8 cellular contexts compared by ENCODE assay signal in genomic region chr17:76523084-76524037, GRCh38. TPM values are rescaled to one million over a fixed set of nuclear protein-coding genes. Genes with fewer than 3 reads are reported as not detected.
DNase-seq lines count a peak whose midpoint lies in the region; ATAC-seq, FAIRE-seq and TF ChIP-seq lines count a peak whose summit lies in the region.

No MANE protein-coding gene starts in this region.

- TF ChIP-seq POLR2A in A549 (IDR thresholded peaks at IDR 0.05; ENCODE audit: low read length), result no peak

- peak overlapping the region in 1 of 2 experiments; percentile 47; a peak in 1 of 6 replicates for H3K27ac ChIP-seq in A549
- H3K27ac ChIP-seq in mammary epithelial cell (ENCODE audit: insufficient read depth, low read depth, low read length), result no peak overlapping the region

- H3K4me1 ChIP-seq in A549 (peaks cover 20% of the 10 kb centered on the region), mammary epithelial cell (ENCODE audit: insufficient read depth, low read length) (peaks cover 27% of the 10 kb centered on the region)

- H3K4me2 ChIP-seq in A549 (peak overlapping the region; percentile 74), mammary epithelial cell (ENCODE audit: insufficient read depth, low read depth, low read length) (peak overlapping the region; percentile 42)

- no peak for FAIRE-seq in A549 (lab: Jason Lieb, UNC)

- TF ChIP-seq RAD21 in A549 (conservative IDR thresholded peaks at IDR 0.05 in 1 of 2, IDR thresholded peaks at IDR 0.05 in 1 of 2), result peak; percentile 97 to 99

- no peaks in the 10 kb centered on the region for H4K20me1 ChIP-seq in mammary epithelial cell (ENCODE audit: insufficient read depth, low read length)

- H3K9ac ChIP-seq in mammary epithelial cell (ENCODE audit: insufficient read depth, low read length), result no peak overlapping the region

- TF ChIP-seq CTCF in A549 (IDR thresholded peaks at IDR 0.05) (peak; percentile 100), mammary epithelial cell (conservative IDR thresholded peaks at IDR 0.05 in 1 of 2, IDR thresholded peaks at IDR 0.05 in 1 of 2; ENCODE audit: extremely low read depth in 1 of 2, insufficient read depth in 1 of 2, low read depth in 1 of 2, low read length in 2 of 2) (peak; percentile 89 to 100)

- no peak for TF ChIP-seq EP300 in A549 (IDR thresholded peaks at IDR 0.05)

- intact Hi-C loops in mammary epithelial cell (cut with micrococcal nuclease), result loop anchor here (1.0 to 2.0 kb wide), 9 partner anchors 24 to 191 kb away; no protein-coding TSS in a partner anchor

- in situ Hi-C loops in mammary epithelial cell (cut with MboI; ENCODE audit: low sequenced_read_pairs in 2 of 2), result loop anchor here in 1 of 2 donors (5.0 kb wide), 1 partner anchor 99 kb away; no protein-coding TSS in a partner anchor

- dilution Hi-C loops in mammary epithelial cell (cut with HindIII; ENCODE audit: low sequenced_read_pairs), result no loop called here

- peaks cover 5% of the 10 kb centered on the region for H3K27me3 ChIP-seq in mammary epithelial cell (ENCODE audit: insufficient read depth, low read length)

- CTCF ChIA-PET in A549 (lab: Yijun Ruan, JAX), result interaction anchor here (0.5 to 64.5 kb wide), 78 partner anchors 13 to 578 kb away, joined by 3 to 1994 read pairs (median 5); partner anchors contain the start of genes AANAT, CYGB, JMJD6 and METTL23
- CTCF ChIA-PET in mammary epithelial cell (lab: Charles Lee; ENCODE audit: low non-redundant PET), result interaction anchor here (0.6 to 1.7 kb wide), 7 partner anchors 17 to 227 kb away, joined by 3 to 8 read pairs (median 3); partner anchors contain the start of gene PRCD

- H3K4me3 ChIP-seq in A549, result no peak overlapping the region
- no peak overlapping the region for H3K4me3 ChIP-seq in mammary epithelial cell (replicated peaks in 1 of 3; ENCODE audit: insufficient read depth in 1 of 3, low read depth in 2 of 3, low read length in 3 of 3)

- H3K79me2 ChIP-seq in mammary epithelial cell (ENCODE audit: insufficient read depth, low read length), result no peaks in the 10 kb centered on the region

- WGBS in A549 (ENCODE audit: missing lambda C conversion rate), result 16% methylated on average over 35 of the region's 35 CpGs
- 18% methylated on average over 34 of the region's 35 CpGs for WGBS in mammary epithelial cell (ENCODE audit: low coverage, missing lambda C conversion rate)

- no TSS peak for BruUV-seq in mammary epithelial cell (replicated peaks; lab: Mats Ljungman, UMichigan)

- no peaks in the 10 kb centered on the region for H3K36me3 ChIP-seq in mammary epithelial cell (ENCODE audit: insufficient read depth, low read length)

- H2AFZ ChIP-seq in mammary epithelial cell (ENCODE audit: low read depth, low read length), result peak overlapping the region; percentile 53

- DNase-seq in A549 (ENCODE audit: low read depth in 1 of 2, low spot score in 1 of 2), result peak; percentile 75 to 93
- DNase-seq in NCI-H1694 treated with DMSO at 0.1 percent for 48 hours (lab: John Stamatoyannopoulos, UW), result peak; percentile 67
- DNase-seq in activated CD4-positive, CD25-positive, alpha-beta regulatory T cell (lab: John Stamatoyannopoulos, UW), result peak; percentile 59 to 68 (median 66)
- peak; percentile 58 for DNase-seq in mammary epithelial cell
- peak; percentile 84 for DNase-seq in left kidney (ENCODE audit: low read depth, low spot score)
- peak; percentile 81 for DNase-seq in stimulated activated CD4-positive, alpha-beta T cell treated with anti-CD3 and anti-CD28 coated beads, Interleukin-4, amount 100 ng/mL, for 1 hour

- no peaks in the 10 kb centered on the region for H3K9me3 ChIP-seq in A549
- H3K9me3 ChIP-seq in mammary epithelial cell (replicated peaks; ENCODE audit: insufficient read depth, low read length), result no peaks in the 10 kb centered on the region

- ATAC-seq in A549 (peak; percentile 79 to 88), GM18519 (IDR thresholded peaks at IDR 0.05; ENCODE audit: low FRiP score, unreplicated experiment) (peak; percentile 58), GM18498 (IDR thresholded peaks at IDR 0.05; ENCODE audit: unreplicated experiment) (no peak)

- POLR2A ChIA-PET in A549 (lab: Yijun Ruan, JAX), result no interaction called here

TF ChIP-seq in A549, 52 proteins besides CTCF, POLR2A, EP300 and RAD21 (continues in another document):
- TF ChIP-seq PBX3 (IDR thresholded peaks at IDR 0.05) (no peak), BCL3 (IDR thresholded peaks at IDR 0.05) (no peak), E2F6 (IDR thresholded peaks at IDR 0.05; ENCODE audit: borderline replicate concordance, low read depth) (no peak), ELK1 (IDR thresholded peaks at IDR 0.05; ENCODE audit: low read depth, low read length) (no peak), CBX2 (IDR thresholded peaks at IDR 0.05; ENCODE audit: borderline replicate concordance, low read depth) (no peak), ZNF302 (CRISPR knock-in tag; IDR thresholded peaks at IDR 0.05) (no peak), MAZ (IDR thresholded peaks at IDR 0.05; ENCODE audit: borderline replicate concordance, low read depth, low read length) (0 out of 2 replicates have a peak, but pooled peaks have one; percentile 40), HOXB5 (CRISPR knock-in tag; IDR thresholded peaks at IDR 0.05) (no peak)

RNA-seq across cellular contexts. Expression of gene CYGB, which starts 14.1 kb away (rescaled TPM):
- polyA plus RNA-seq in A549 (2011; rRNA removed), result 1.1 and 1.2 TPM in 2 replicates
- 0.56 and 1.0 TPM in 2 replicates for polyA plus RNA-seq in A549 (2012; cell fraction: cytosol; rRNA removed)
- 0.54 and 0.76 TPM in 2 replicates for polyA plus RNA-seq in A549 (2012; cell fraction: nucleus; rRNA removed)
- 1.1 to 2.0 TPM (median 1.3 TPM) in 3 replicates for polyA plus RNA-seq in A549 (2017; fragmentation: RNase III; extraction: RNeasy Plus Mini Kit Qiagen cat#74134 plus additional on column Dnase treatment)
- polyA minus RNA-seq in A549 (2011; rRNA and poly(A)+ RNA removed), result 1.4 and 2.2 TPM in 2 replicates
- 10 to 100 TPM in 1 of 2 donors, 1 to 10 TPM in 1; 3.3 to 17.0 TPM for total RNA-seq in mammary epithelial cell
- 18.8 TPM for polyA plus RNA-seq in mammary epithelial cell
- polyA minus RNA-seq in mammary epithelial cell, result 18.6 TPM

RNA-seq across cellular contexts. Expression of gene PRCD, which starts 16.5 kb away (rescaled TPM):
- polyA plus RNA-seq in A549 (2011; rRNA removed) (0.26 TPM in 1 of 2 replicates, not detected in the other), A549 (2017; fragmentation: RNase III; extraction: RNeasy Plus Mini Kit Qiagen cat#74134 plus additional on column Dnase treatment) (not detected in 3 replicates), mammary epithelial cell (0.71 TPM)
- polyA plus RNA-seq in A549 (2012; cell fraction: cytosol; rRNA removed), result not detected in 2 replicates
- 0.06 and 0.07 TPM in 2 replicates for polyA plus RNA-seq in A549 (2012; cell fraction: nucleus; rRNA removed)
- polyA minus RNA-seq in A549 (2011; rRNA and poly(A)+ RNA removed), result not detected in 2 replicates
- total RNA-seq in mammary epithelial cell, result 1 to 10 TPM in 1 of 2 donors, under 1 TPM in 1; 0.66 to 1.2 TPM
- not detected for polyA minus RNA-seq in mammary epithelial cell

RNA-seq across cellular contexts. Expression of gene RHBDF2, which starts 22.1 kb away (rescaled TPM):
- 14.0 and 19.9 TPM in 2 replicates for polyA plus RNA-seq in A549 (2011; rRNA removed)
- 37.0 and 54.6 TPM in 2 replicates for polyA plus RNA-seq in A549 (2012; cell fraction: cytosol; rRNA removed)
- 149 and 184 TPM in 2 replicates for polyA plus RNA-seq in A549 (2012; cell fraction: nucleus; rRNA removed)
- 42.9 to 50.2 TPM (median 46.0 TPM) in 3 replicates for polyA plus RNA-seq in A549 (2017; fragmentation: RNase III; extraction: RNeasy Plus Mini Kit Qiagen cat#74134 plus additional on column Dnase treatment)
- polyA minus RNA-seq in A549 (2011; rRNA and poly(A)+ RNA removed), result 17.4 and 22.8 TPM in 2 replicates
- 10 to 100 TPM; 22.0 to 51.3 TPM for total RNA-seq in mammary epithelial cell
- 30.6 TPM for polyA plus RNA-seq in mammary epithelial cell
- 21.1 TPM for polyA minus RNA-seq in mammary epithelial cell

RNA-seq across cellular contexts. Expression of gene AANAT, which starts 56.0 kb away (rescaled TPM):
- polyA plus RNA-seq in A549 (2011; rRNA removed) (0.08 TPM in 1 of 2 replicates, not detected in the other), A549 (2017; fragmentation: RNase III; extraction: RNeasy Plus Mini Kit Qiagen cat#74134 plus additional on column Dnase treatment) (0.13 TPM in 1 of 3 replicates, not detected in the others), mammary epithelial cell (0.16 TPM)
- polyA plus RNA-seq in A549 (2012; cell fraction: cytosol; rRNA removed), result 0.21 and 0.26 TPM in 2 replicates
- 0.78 and 0.96 TPM in 2 replicates for polyA plus RNA-seq in A549 (2012; cell fraction: nucleus; rRNA removed)
- not detected in 2 replicates for polyA minus RNA-seq in A549 (2011; rRNA and poly(A)+ RNA removed)
- not detected for total RNA-seq in mammary epithelial cell
- not detected for polyA minus RNA-seq in mammary epithelial cell
